12 cellular contexts compared by ENCODE assay signal in the genomic region with DNA sequence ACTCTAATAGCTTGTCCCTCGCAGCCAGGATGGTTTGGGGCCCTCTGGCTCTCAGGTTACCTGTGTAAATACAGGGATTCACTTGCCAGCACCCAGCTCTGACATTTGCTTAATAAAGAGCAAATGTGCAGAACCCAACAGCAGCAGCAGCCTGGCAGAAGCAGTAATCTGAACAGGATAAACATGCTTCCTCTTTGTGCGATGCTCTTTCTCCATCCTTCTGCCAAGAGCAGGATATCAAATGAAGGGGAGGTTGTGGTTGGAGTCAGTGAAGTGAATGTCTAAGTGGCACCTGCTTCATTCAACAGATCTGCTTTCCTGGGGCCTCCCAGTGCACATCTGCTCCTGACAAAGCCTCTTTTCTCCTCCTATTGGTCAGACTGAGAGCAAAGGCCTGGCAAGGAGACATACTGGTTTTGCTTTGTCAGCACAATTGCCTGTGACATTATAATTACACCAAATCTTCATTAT.
A peak's percentile ranks its signal among the peaks of the same experiment; 100 is the strongest.
DNase-seq lines count a peak whose midpoint lies in the region; ATAC-seq, FAIRE-seq and TF ChIP-seq lines count a peak whose summit lies in the region.
"Had no signal": no experiment of that assay in that cellular context is flagged by ENCODE, and none has a peak within 500 bp of the region (broad histone marks: within the 10 kb centered on the region; RNA-seq: fewer than 3 reads in every experiment).

No MANE protein-coding gene starts in this region.

- no peak for TF ChIP-seq POLR2A in adrenal gland (IDR thresholded peaks at IDR 0.05)

- no peaks in the 10 kb centered on the region; the same call in 1 of the 2 replicates for H4K20me1 ChIP-seq in BLaER1

- peaks cover 9% of the 10 kb centered on the region for H3K4me1 ChIP-seq in BLaER1
- H3K4me1 ChIP-seq in endodermal cell (ENCODE audit: control insufficient read depth, insufficient read depth, low read length): no peaks in the 10 kb centered on the region
- peaks cover 0 to 17% of the 10 kb centered on the region in 2 donors for H3K4me1 ChIP-seq in adrenal gland (replicated peaks in 1 of 2)
- peaks cover 0 to 4% of the 10 kb centered on the region in 2 donors for H3K4me1 ChIP-seq in kidney (ENCODE audit: control insufficient read depth in 1 of 2, insufficient read depth in 1 of 2, low read depth in 1 of 2, low read length in 2 of 2)

- FAIRE-seq in kidney (lab: Jason Lieb, UNC): no peak

- intact Hi-C loops in adrenal gland (cut with DNase I): no loop called here
- intact Hi-C loops in activated CD8-positive, alpha-beta T cell treated with anti-CD3 and anti-CD28 coated beads for 36 hours (cut with micrococcal nuclease): no loop called here
- intact Hi-C loops in kidney (cut with DNase I): no loop called here

- CTCF ChIA-PET in activated CD8-positive, alpha-beta T cell treated with anti-CD3 and anti-CD28 coated beads for 36 hours (lab: Charles Lee): no interaction called here

- no peaks in the 10 kb centered on the region for H3K9me3 ChIP-seq in BLaER1
- H3K9me3 ChIP-seq in endodermal cell (ENCODE audit: control insufficient read depth, low read length): no peaks in the 10 kb centered on the region
- no peaks in the 10 kb centered on the region for H3K9me3 ChIP-seq in adrenal gland (replicated peaks in 1 of 3)
- no peaks in the 10 kb centered on the region for H3K9me3 ChIP-seq in kidney (ENCODE audit: control insufficient read depth in 1 of 2, low read length in 2 of 2)

- peaks cover 17% of the 10 kb centered on the region for H3K4me1 Mint-ChIP-seq in endodermal cell
- H3K4me1 Mint-ChIP-seq in activated CD8-positive, alpha-beta T cell treated with anti-CD3 and anti-CD28 coated beads for 36 hours (ENCODE audit: low read depth): peaks cover 5% of the 10 kb centered on the region
- H3K4me1 Mint-ChIP-seq: IgD-negative memory B cell had no signal

- H3K27me3 Mint-ChIP-seq in endodermal cell (ENCODE audit: insufficient read depth): no peaks in the 10 kb centered on the region
- no peaks in the 10 kb centered on the region for H3K27me3 Mint-ChIP-seq in activated CD8-positive, alpha-beta T cell treated with anti-CD3 and anti-CD28 coated beads for 36 hours
- H3K27me3 Mint-ChIP-seq: IgD-negative memory B cell had no signal

- H3K36me3 ChIP-seq in BLaER1 (peaks cover 81% of the 10 kb centered on the region), endodermal cell (ENCODE audit: control insufficient read depth, insufficient read depth, low read length) (peaks cover 50% of the 10 kb centered on the region), adrenal gland (replicated peaks in 1 of 2) (no peaks in the 10 kb centered on the region), kidney (ENCODE audit: control insufficient read depth in 1 of 2, insufficient read depth in 2 of 2, low read length in 2 of 2) (peaks cover 1 to 2% of the 10 kb centered on the region in 2 donors)

- no peak overlapping the region for H3K4me3 Mint-ChIP-seq in endodermal cell
- no peak overlapping the region for H3K4me3 Mint-ChIP-seq in activated CD8-positive, alpha-beta T cell treated with anti-CD3 and anti-CD28 coated beads for 36 hours
- H3K4me3 Mint-ChIP-seq: IgD-negative memory B cell had no signal

- ATAC-seq in activated CD8-positive, alpha-beta T cell treated with anti-CD3 and anti-CD28 coated beads for 36 hours: no peak

- TF ChIP-seq CTCF in endodermal cell (conservative IDR thresholded peaks at IDR 0.05) (peak; percentile 22), adrenal gland (IDR thresholded peaks at IDR 0.05) (no peak), kidney (IDR thresholded peaks at IDR 0.05; ENCODE audit: borderline replicate concordance, extremely low read depth, insufficient read depth) (no peak)
- TF ChIP-seq CTCF in activated CD8-positive, alpha-beta T cell treated with anti-CD3 and anti-CD28 coated beads for 36 hours (IDR thresholded peaks at IDR 0.05): no peak

- DNase-seq in MV-4-11 (lab: John Stamatoyannopoulos, UW) (peak; percentile 15), NCI-H446 treated with DMSO at 0.1 percent for 48 hours (lab: John Stamatoyannopoulos, UW) (peak; percentile 2), endodermal cell (no peak), adrenal gland (no peak), kidney (no peak), AML-193 (lab: John Stamatoyannopoulos, UW) (no peak)
- no peak for DNase-seq in activated CD8-positive, alpha-beta T cell treated with anti-CD3 and anti-CD28 coated beads for 36 hours
- DNase-seq: activated T-cell treated with anti-CD3 and anti-CD28 coated beads for 4 hours; central memory CD4-positive, alpha-beta T cell; SW 1271 had no signal

- H3K27ac Mint-ChIP-seq in endodermal cell: no peak overlapping the region
- no peak overlapping the region for H3K27ac Mint-ChIP-seq in activated CD8-positive, alpha-beta T cell treated with anti-CD3 and anti-CD28 coated beads for 36 hours
- H3K27ac Mint-ChIP-seq: IgD-negative memory B cell had no signal

- H3K27me3 ChIP-seq in BLaER1 (no peaks in the 10 kb centered on the region), endodermal cell (ENCODE audit: control insufficient read depth, insufficient read depth, low read length, poor library complexity, severe bottlenecking) (no peaks in the 10 kb centered on the region), adrenal gland (no peaks in the 10 kb centered on the region)

- peak overlapping the region; percentile 35 for H3K4me2 ChIP-seq in BLaER1

- H3K4me3 ChIP-seq in BLaER1 (no peak overlapping the region), endodermal cell (ENCODE audit: low read length) (no peak overlapping the region), adrenal gland (no peak overlapping the region), kidney (ENCODE audit: low read length in 2 of 2) (no peak overlapping the region)

- 85% methylated on average over 2 of the region's 2 CpGs; no CpG with 5 or more reads in 1 of the 2 experiments for WGBS in endodermal cell (ENCODE audit: insufficient coverage in 1 of 2, insufficient read length in 1 of 2), 2 experiments
- WGBS in adrenal gland, 4 donors: 63 to 81% (median 71%) methylated on average over 2 of the region's 2 CpGs

- H3K36me3 Mint-ChIP-seq in endodermal cell (ENCODE audit: low read depth): peaks cover 25% of the 10 kb centered on the region
- no peaks in the 10 kb centered on the region for H3K36me3 Mint-ChIP-seq in activated CD8-positive, alpha-beta T cell treated with anti-CD3 and anti-CD28 coated beads for 36 hours (ENCODE audit: low read depth)

- H3K9me3 Mint-ChIP-seq in endodermal cell: no peaks in the 10 kb centered on the region
- no peaks in the 10 kb centered on the region for H3K9me3 Mint-ChIP-seq in activated CD8-positive, alpha-beta T cell treated with anti-CD3 and anti-CD28 coated beads for 36 hours
- H3K9me3 Mint-ChIP-seq: IgD-negative memory B cell had no signal

- H3K9ac ChIP-seq in BLaER1: no peak overlapping the region
- H3K9ac ChIP-seq in endodermal cell (ENCODE audit: extremely low read depth, low read length, poor library complexity, severe bottlenecking): no peak overlapping the region
- no peak overlapping the region for H3K9ac ChIP-seq in kidney (ENCODE audit: low read length in 2 of 2)

- no peak overlapping the region for H3K27ac ChIP-seq in BLaER1
- H3K27ac ChIP-seq in endodermal cell (ENCODE audit: low read depth, low read length): peak overlapping the region; percentile 34
- no peak overlapping the region for H3K27ac ChIP-seq in adrenal gland
- no peak overlapping the region for H3K27ac ChIP-seq in kidney (ENCODE audit: low read depth in 2 of 2, low read length in 2 of 2)

- POLR2A ChIA-PET in activated CD8-positive, alpha-beta T cell treated with anti-CD3 and anti-CD28 coated beads for 36 hours (lab: Charles Lee): interaction anchor here (0.7 kb wide), 1 partner anchor 240 kb away, joined by 4 read pairs; no protein-coding TSS in a partner anchor

Comparison
In these comparisons a context has a peak if more than half of its experiments do, and no peak if none do; other contexts are left out.
1. DNase-seq: peak in MV-4-11 (single experiment) and NCI-H446 treated with DMSO at 0.1 percent for 48 hours (single experiment); none in endodermal cell (single experiment), adrenal gland (0 of 7), activated CD8-positive, alpha-beta T cell treated with anti-CD3 and anti-CD28 coated beads for 36 hours (single experiment), kidney (single experiment) and AML-193 (0 of 2).